14 cellular contexts compared by ENCODE assay signal in genomic region chr3:8742921-8743605, GRCh38. TPM values are rescaled to one million over a fixed set of nuclear protein-coding genes. Genes with fewer than 3 reads are reported as not detected.
DNase-seq lines count a peak whose midpoint lies in the region; ATAC-seq and TF ChIP-seq lines count a peak whose summit lies in the region.
"Had no signal": no experiment of that assay in that cellular context is flagged by ENCODE, and none has a peak within 500 bp of the region (broad histone marks: within the 10 kb centered on the region; RNA-seq: fewer than 3 reads in every experiment).

No MANE protein-coding gene starts in this region.

- peak overlapping the region; percentile 55; the same call in 1 of the 3 replicates for H3K4me3 Mint-ChIP-seq in GM23338
- H3K4me3 Mint-ChIP-seq: activated CD4-positive, alpha-beta T cell treated with anti-CD3 and anti-CD28 coated beads, Interleukin-2, amount 10 ng/mL, durations not matched to agents 7 days and 5 days; activated T-helper 1 cell treated with anti-CD3 and anti-CD28 coated beads, Interleukin-12 subunit alpha, Interleukin-12 subunit beta, Interleukin-2, Interleukin-4 antibody, amounts not matched to agents 30 ng/mL and 10 ng/mL and 1 ng/mL, durations not matched to agents 14 hours and 24 hours and 36 hours had no signal

- intact Hi-C loops in PC-3 (cut with micrococcal nuclease), result no loop called here

- BruUV-seq in PC-3 (replicated peaks; lab: Mats Ljungman, UMichigan), result no TSS peak

- no peaks in the 10 kb centered on the region for H3K9me3 Mint-ChIP-seq in GM23338
- H3K9me3 Mint-ChIP-seq: activated CD4-positive, alpha-beta T cell treated with anti-CD3 and anti-CD28 coated beads, Interleukin-2, amount 10 ng/mL, durations not matched to agents 7 days and 5 days; activated T-helper 1 cell treated with anti-CD3 and anti-CD28 coated beads, Interleukin-12 subunit alpha, Interleukin-12 subunit beta, Interleukin-2, Interleukin-4 antibody, amounts not matched to agents 30 ng/mL and 10 ng/mL and 1 ng/mL, durations not matched to agents 14 hours and 24 hours and 36 hours had no signal

- POLR2A ChIA-PET in PC-3 (lab: Charles Lee; ENCODE audit: unreplicated experiment), result no interaction called here

- H3K4me2 ChIP-seq in GM23338, result peak overlapping the region; percentile 70; the same call in 1 of the 2 replicates
- H3K4me2 ChIP-seq in PC-3 (ENCODE audit: low read length), result peak overlapping the region; percentile 5; the same call in 1 of the 2 replicates
- H3K4me2 ChIP-seq in osteoblast (ENCODE audit: insufficient read depth, low read length), result peak overlapping the region; percentile 19
- H3K4me2 ChIP-seq in Karpas-422 (ENCODE audit: low read depth, low read length, poor library complexity, severe bottlenecking), result no peak overlapping the region

- CTCF ChIA-PET in PC-3 (lab: Charles Lee), result no interaction called here

- H3K27me3 ChIP-seq in GM23338 (ENCODE audit: insufficient read depth) (no peaks in the 10 kb centered on the region), PC-3 (ENCODE audit: low read length) (no peaks in the 10 kb centered on the region), osteoblast (ENCODE audit: insufficient read depth, low read length) (no peaks in the 10 kb centered on the region), Karpas-422 (ENCODE audit: low read length) (no peaks in the 10 kb centered on the region)
- H3K27me3 ChIP-seq: body of pancreas, testis had no signal

- H3K9me3 ChIP-seq in PC-3 (ENCODE audit: low read length) (no peaks in the 10 kb centered on the region), osteoblast (ENCODE audit: low read depth, low read length) (no peaks in the 10 kb centered on the region), Karpas-422 (ENCODE audit: low read length) (no peaks in the 10 kb centered on the region)
- H3K9me3 ChIP-seq: body of pancreas, lower lobe of right lung, testis had no signal

- H3K27ac Mint-ChIP-seq in GM23338, result no peak overlapping the region
- H3K27ac Mint-ChIP-seq: activated CD4-positive, alpha-beta T cell treated with anti-CD3 and anti-CD28 coated beads, Interleukin-2, amount 10 ng/mL, durations not matched to agents 7 days and 5 days; activated T-helper 1 cell treated with anti-CD3 and anti-CD28 coated beads, Interleukin-12 subunit alpha, Interleukin-12 subunit beta, Interleukin-2, Interleukin-4 antibody, amounts not matched to agents 30 ng/mL and 10 ng/mL and 1 ng/mL, durations not matched to agents 14 hours and 24 hours and 36 hours had no signal

- DNase-seq in GM23338 (ENCODE audit: low spot score), result peak; percentile 28
- DNase-seq in PC-3, result peak; percentile 39
- peak; percentile 24 for DNase-seq in dedifferentiated amniotic fluid mesenchymal stem cell (ENCODE audit: extremely low spot score)
- DNase-seq in osteoblast (ENCODE audit: insufficient read length, low spot score, missing footprints), result peak; percentile 72
- no peak for DNase-seq in Karpas-422
- DNase-seq in NAMALWA (ENCODE audit: low spot score), result no peak
- DNase-seq: activated CD4-positive, alpha-beta T cell treated with anti-CD3 and anti-CD28 coated beads, Interleukin-2, amount 10 ng/mL, durations not matched to agents 7 days and 5 days; body of pancreas; Kasumi-1; lower lobe of right lung; SW 1271; testis had no signal

- H3K36me3 ChIP-seq in GM23338 (ENCODE audit: insufficient read depth) (no peaks in the 10 kb centered on the region), PC-3 (ENCODE audit: low read depth, low read length) (no peaks in the 10 kb centered on the region), osteoblast (ENCODE audit: insufficient read depth, low read length) (no peaks in the 10 kb centered on the region), Karpas-422 (ENCODE audit: insufficient read depth, low read length) (no peaks in the 10 kb centered on the region)
- H3K36me3 ChIP-seq: lower lobe of right lung had no signal

- H3K4me1 ChIP-seq in GM23338 (ENCODE audit: insufficient read depth) (peaks cover 25% of the 10 kb centered on the region), PC-3 (ENCODE audit: insufficient read depth, low read length) (peaks cover 51% of the 10 kb centered on the region), osteoblast (ENCODE audit: insufficient read depth, low read length) (peaks cover 41% of the 10 kb centered on the region), Karpas-422 (ENCODE audit: low read length) (no peaks in the 10 kb centered on the region)
- H3K4me1 ChIP-seq: body of pancreas, lower lobe of right lung had no signal

- peak overlapping the region; percentile 41; the same call in 1 of the 2 replicates for H3K4me3 ChIP-seq in GM23338
- no peak overlapping the region for H3K4me3 ChIP-seq in PC-3 (ENCODE audit: low read length)
- no peak overlapping the region for H3K4me3 ChIP-seq in osteoblast (ENCODE audit: insufficient read depth, low read length)
- H3K4me3 ChIP-seq in Karpas-422 (ENCODE audit: low read length), result no peak overlapping the region
- H3K4me3 ChIP-seq: body of pancreas, lower lobe of right lung, testis had no signal

- H3K4me1 Mint-ChIP-seq in GM23338, result peaks cover 31% of the 10 kb centered on the region

- no peak overlapping the region for H3K9ac ChIP-seq in PC-3 (ENCODE audit: low read length)
- no peak overlapping the region for H3K9ac ChIP-seq in Karpas-422 (ENCODE audit: low read length)

- peaks cover 16% of the 10 kb centered on the region for H3K27me3 Mint-ChIP-seq in GM23338 (ENCODE audit: insufficient read depth, low read depth, poor library complexity)

- H3K9me2 ChIP-seq in GM23338 (ENCODE audit: insufficient read depth), result no peaks in the 10 kb centered on the region
- no peaks in the 10 kb centered on the region for H3K9me2 ChIP-seq in PC-3 (replicated peaks; ENCODE audit: low read length)
- no peaks in the 10 kb centered on the region for H3K9me2 ChIP-seq in Karpas-422 (replicated peaks; ENCODE audit: insufficient read depth, low read length)

- H3K79me2 ChIP-seq in GM23338 (replicated peaks; ENCODE audit: insufficient read depth) (no peaks in the 10 kb centered on the region), PC-3 (ENCODE audit: low read length) (no peaks in the 10 kb centered on the region), osteoblast (ENCODE audit: insufficient read depth, low read length) (no peaks in the 10 kb centered on the region), Karpas-422 (ENCODE audit: low read length) (no peaks in the 10 kb centered on the region)

- H2AFZ ChIP-seq in GM23338 (no peak overlapping the region), PC-3 (ENCODE audit: low read length) (no peak overlapping the region), osteoblast (ENCODE audit: low read length) (peak overlapping the region; percentile 27), Karpas-422 (ENCODE audit: low read length) (no peak overlapping the region)

- H4K20me1 ChIP-seq in GM23338 (replicated peaks; ENCODE audit: insufficient read depth) (no peaks in the 10 kb centered on the region), PC-3 (ENCODE audit: low read length) (no peaks in the 10 kb centered on the region), osteoblast (ENCODE audit: insufficient read depth, low read length) (no peaks in the 10 kb centered on the region), Karpas-422 (ENCODE audit: insufficient read depth, low read depth, low read length) (no peaks in the 10 kb centered on the region)

- peak; percentile 13 for ATAC-seq in GM23338
- no peak for ATAC-seq in PC-3
- ATAC-seq in GM18498 (IDR thresholded peaks at IDR 0.05; ENCODE audit: unreplicated experiment), result no peak
- ATAC-seq: body of pancreas, lower lobe of right lung had no signal

- H3F3A ChIP-seq in GM23338 (replicated peaks; ENCODE audit: low read depth), result no peaks in the 10 kb centered on the region
- no peaks in the 10 kb centered on the region for H3F3A ChIP-seq in PC-3 (ENCODE audit: low read length, unreplicated experiment)

- TF ChIP-seq CTCF in GM23338 (conservative IDR thresholded peaks at IDR 0.05; ENCODE audit: low read depth in 2 of 2) (0 out of 4 replicates have a peak, but pooled peaks of 1 of the 2 experiments have one; percentile 4), PC-3 (conservative IDR thresholded peaks at IDR 0.05; ENCODE audit: low read depth, low read length) (no peak), osteoblast (IDR thresholded peaks at IDR 0.05; ENCODE audit: extremely low read depth, low read depth, low read length) (peak; percentile 14)

- H3K27ac ChIP-seq in GM23338 (ENCODE audit: low read depth) (no peak overlapping the region), PC-3 (ENCODE audit: low read length) (0 out of 2 replicates have a peak overlapping the region, but pooled peaks have one; percentile 91), osteoblast (ENCODE audit: low read depth, low read length) (peak overlapping the region; percentile 54), Karpas-422 (ENCODE audit: low read length) (no peak overlapping the region)
- H3K27ac ChIP-seq: body of pancreas, lower lobe of right lung, testis had no signal

- no peaks in the 10 kb centered on the region for H3K36me3 Mint-ChIP-seq in GM23338 (ENCODE audit: low read depth)

RNA-seq across cellular contexts. Expression of gene CAV3, which starts 9.5 kb away (rescaled TPM):
- total RNA-seq in GM23338 (2014; rRNA removed; shearing (Covaris generic)), result not detected in 2 replicates
- not detected in 2 replicates for polyA plus RNA-seq in GM23338 (2016; fragmentation: Nextera tagmentation; extraction: Ambion mirVana)
- total RNA-seq in PC-3 (2014; rRNA removed) (not detected in 2 replicates), osteoblast (not detected in 2 replicates)
- total RNA-seq in Karpas-422 (2014; rRNA removed; shearing (Covaris generic); ENCODE audit: low replicate concordance), result not detected in 2 replicates
- total RNA-seq: activated CD4-positive, alpha-beta T cell treated with anti-CD3 and anti-CD28 coated beads, Interleukin-2, amount 10 ng/mL, durations not matched to agents 7 days and 5 days; activated T-helper 1 cell treated with anti-CD3 and anti-CD28 coated beads, Interleukin-12 subunit alpha, Interleukin-12 subunit beta, Interleukin-2, Interleukin-4 antibody, amounts not matched to agents 30 ng/mL and 10 ng/mL and 1 ng/mL, durations not matched to agents 14 hours and 24 hours and 36 hours; body of pancreas; lower lobe of right lung; testis had no signal

RNA-seq across cellular contexts. Expression of gene OXTR, which starts 26.4 kb away (rescaled TPM):
- 7.8 and 9.3 TPM in 2 replicates for total RNA-seq in GM23338 (2014; rRNA removed; shearing (Covaris generic))
- 4.9 and 5.5 TPM in 2 replicates for polyA plus RNA-seq in GM23338 (2016; fragmentation: Nextera tagmentation; extraction: Ambion mirVana)
- total RNA-seq in PC-3 (2014; rRNA removed), result 21.5 and 23.1 TPM in 2 replicates
- total RNA-seq in osteoblast, result 2.5 and 6.2 TPM in 2 replicates
- 4.1 and 9.9 TPM in 2 replicates for total RNA-seq in Karpas-422 (2014; rRNA removed; shearing (Covaris generic); ENCODE audit: low replicate concordance)

Comparison
In these comparisons a context has a peak if more than half of its experiments do, and no peak if none do; other contexts are left out.
1. DNase-seq: peak in GM23338 (single experiment), PC-3 (single experiment), dedifferentiated amniotic fluid mesenchymal stem cell (single experiment) and osteoblast (single experiment); none in Karpas-422 (single experiment) and NAMALWA (single experiment).
2. H3K27ac ChIP-seq: peak in PC-3 (single experiment) and osteoblast (single experiment); none in GM23338 (single experiment) and Karpas-422 (single experiment).